28 cellular contexts compared by ENCODE assay signal in the genomic region with DNA sequence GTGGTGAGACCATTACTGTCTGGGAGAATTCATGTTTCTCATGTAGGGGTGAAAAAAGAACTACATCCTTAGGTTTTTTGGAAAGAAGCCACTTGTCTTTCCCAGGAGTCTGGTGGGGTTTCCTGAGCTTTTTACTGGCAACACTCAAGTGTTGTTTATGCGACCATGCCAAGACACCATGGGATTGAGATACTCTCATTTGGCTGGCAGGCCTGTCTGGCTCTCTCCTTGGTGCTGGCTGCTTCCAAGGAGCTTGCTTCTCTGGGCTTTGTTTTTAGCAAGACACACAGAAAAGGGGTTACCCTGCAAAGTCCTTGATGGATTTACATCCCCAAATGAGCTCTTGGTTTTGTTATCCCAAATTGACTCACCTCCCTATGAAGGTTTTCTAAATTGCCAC.
"Had no signal": no experiment of that assay in that cellular context is flagged by ENCODE, and none has a peak within 500 bp of the region (broad histone marks: within the 10 kb centered on the region; RNA-seq: fewer than 3 reads in every experiment).

No MANE protein-coding gene starts in this region.

- H3K27me3 ChIP-seq: body of pancreas, dorsolateral prefrontal cortex, gastroesophageal sphincter, left lung, neutrophil, right lobe of liver, vagina had no signal

- H3K9me3 ChIP-seq: lower lobe of right lung, neutrophil, right lobe of liver, thoracic aorta had no signal

- H3K27ac Mint-ChIP-seq: activated naive CD8-positive, alpha-beta T cell; nephron; progenitor cell of endocrine pancreas; stimulated activated naive CD8-positive, alpha-beta T cell treated with anti-CD3 and anti-CD28 coated beads, Interleukin-15, Interleukin-2, amounts not matched to agents 100 ng/mL and 50 ng/mL, for 24 hours; T-helper 1 cell treated with Interleukin-12 subunit alpha and Interleukin-12 subunit beta and Interleukin-4 antibody, amounts not matched to agents 30 μg/mL and 1 μg/mL, for 36 hours; type B pancreatic cell had no signal

- H3K4me3 ChIP-seq: body of pancreas, coronary artery, dorsolateral prefrontal cortex, gastroesophageal sphincter, left lung, lower lobe of right lung, mucosa of descending colon, right lobe of liver, thoracic aorta, vagina had no signal

- H3K27ac ChIP-seq: body of pancreas, coronary artery, dorsolateral prefrontal cortex, gastroesophageal sphincter, left lung, lower lobe of right lung, neutrophil, right lobe of liver, thoracic aorta, vagina, VCaP had no signal

- ATAC-seq: body of pancreas, gastroesophageal sphincter, left lung, lower lobe of right lung, mucosa of descending colon, right lobe of liver had no signal

- H3K27me3 Mint-ChIP-seq: activated naive CD8-positive, alpha-beta T cell; progenitor cell of endocrine pancreas; stimulated activated naive CD8-positive, alpha-beta T cell treated with anti-CD3 and anti-CD28 coated beads, Interleukin-15, Interleukin-2, amounts not matched to agents 100 ng/mL and 50 ng/mL, for 24 hours; type B pancreatic cell had no signal

- DNase-seq: activated CD4-positive, alpha-beta T cell treated with anti-CD3 and anti-CD28 coated beads for 4 hours; activated CD4-positive, alpha-beta T cell treated with anti-CD3 and anti-CD28 coated beads, Interleukin-2, amount 50 U/mL, for 48 hours; activated CD8-positive, alpha-beta memory T cell treated with anti-CD3 and anti-CD28 coated beads for 24 hours; activated effector memory CD4-positive, alpha-beta T cell treated with Interleukin-2 at 50 U/mL for 16 hours; activated naive CD4-positive, alpha-beta T cell treated with Interleukin-2 at 50 U/mL for 16 hours; body of pancreas; cerebellar nuclear complex; dorsolateral prefrontal cortex; kidney glomerular epithelial cell; left lung; lower lobe of right lung; mesendoderm; mucosa of descending colon; right lobe of liver; stimulated activated CD4-positive, alpha-beta T cell treated with anti-CD3 and anti-CD28 coated beads, Interleukin-2, amount 100 ng/mL, for 48 hours; T-helper 9 cell had no signal

- H3K4me1 Mint-ChIP-seq: nephron had no signal

- H3K4me1 ChIP-seq: body of pancreas, gastroesophageal sphincter, left lung, lower lobe of right lung, right lobe of liver, vagina had no signal

- H3K36me3 Mint-ChIP-seq: activated naive CD8-positive, alpha-beta T cell; type B pancreatic cell had no signal

- H3K4me3 Mint-ChIP-seq: activated naive CD8-positive, alpha-beta T cell; nephron; stimulated activated naive CD8-positive, alpha-beta T cell treated with anti-CD3 and anti-CD28 coated beads, Interleukin-15, Interleukin-2, amounts not matched to agents 100 ng/mL and 50 ng/mL, for 24 hours; T-helper 1 cell treated with Interleukin-12 subunit alpha and Interleukin-12 subunit beta and Interleukin-4 antibody, amounts not matched to agents 30 μg/mL and 1 μg/mL, for 36 hours; type B pancreatic cell had no signal

- H3K36me3 ChIP-seq: gastroesophageal sphincter, left lung, lower lobe of right lung, neutrophil, right lobe of liver, thoracic aorta, vagina had no signal
